27 cellular contexts compared by ENCODE assay signal in genomic region chr10:101022967-101023705, GRCh38.
"Had no signal": no experiment of that assay in that cellular context is flagged by ENCODE, and none has a peak within 500 bp of the region (broad histone marks: within the 10 kb centered on the region; RNA-seq: fewer than 3 reads in every experiment).

No MANE protein-coding gene starts in this region.

- H3K27me3 ChIP-seq: adrenal gland, body of pancreas, dorsolateral prefrontal cortex had no signal

- H3K4me3 ChIP-seq: adrenal gland, body of pancreas, coronary artery, dorsolateral prefrontal cortex had no signal

- H3K4me1 ChIP-seq: adrenal gland, body of pancreas had no signal

- FAIRE-seq: frontal cortex had no signal

- H3K9me3 ChIP-seq: adrenal gland, body of pancreas had no signal

- ATAC-seq: activated CD4-positive, alpha-beta T cell treated with anti-CD3 and anti-CD28 coated beads for 36 hours; activated CD8-positive, alpha-beta memory T cell treated with anti-CD3 and anti-CD28 coated beads, Interleukin-2, amount 10 ng/mL, durations not matched to agents 7 days and 5 days; activated CD8-positive, alpha-beta T cell treated with anti-CD3 and anti-CD28 coated beads, Interleukin-2, amount 10 ng/mL, durations not matched to agents 7 days and 5 days; activated naive CD8-positive, alpha-beta T cell treated with anti-CD3 and anti-CD28 coated beads, Interleukin-2, amount 50 U/mL, for 24 hours; body of pancreas; esophagus mucosa had no signal

- H3K27ac ChIP-seq: adrenal gland, body of pancreas, coronary artery, dorsolateral prefrontal cortex had no signal

- DNase-seq: activated CD4-positive, alpha-beta memory T cell treated with anti-CD3 and anti-CD28 coated beads for 36 hours; activated CD4-positive, alpha-beta T cell treated with anti-CD3 and anti-CD28 coated beads for 36 hours; activated CD4-positive, alpha-beta T cell treated with anti-CD3 and anti-CD28 coated beads, Interleukin-2, amount 10 ng/mL, durations not matched to agents 24 days and 14 days; activated CD8-positive, alpha-beta memory T cell treated with anti-CD3 and anti-CD28 coated beads, Interleukin-2, amount 10 ng/mL, durations not matched to agents 7 days and 5 days; activated CD8-positive, alpha-beta memory T cell treated with anti-CD3 and anti-CD28 coated beads, Interleukin-2, amount 50 U/mL, for 4 hours; activated CD8-positive, alpha-beta T cell treated with anti-CD3 and anti-CD28 coated beads, Interleukin-2, amount 10 ng/mL, durations not matched to agents 7 days and 5 days; activated effector memory CD4-positive, alpha-beta T cell treated with anti-CD3 and anti-CD28 coated beads, Interleukin-2, amount 50 U/mL, for 16 hours; activated naive CD4-positive, alpha-beta T cell treated with anti-CD3 and anti-CD28 coated beads for 36 hours; activated naive CD8-positive, alpha-beta T cell treated with anti-CD3 and anti-CD28 coated beads for 36 hours; activated naive CD8-positive, alpha-beta T cell treated with anti-CD3 and anti-CD28 coated beads, Interleukin-2, amount 50 U/mL, for 24 hours; activated T-cell treated with anti-CD3 and anti-CD28 coated beads, Interleukin-2, amount 50 U/mL, for 1 hour; activated T-cell treated with anti-CD3 and anti-CD28 coated beads, Interleukin-2, amount 50 U/mL, for 48 hours; adrenal gland; amygdala; aorta; body of pancreas; central memory CD4-positive, alpha-beta T cell; cerebellar nuclear complex; dorsolateral prefrontal cortex; effector memory CD4-positive, alpha-beta T cell; endodermal cell; foreskin fibroblast; head of caudate nucleus; T-helper 2 cell had no signal

- H3K36me3 ChIP-seq: adrenal gland had no signal
